22 cellular contexts compared by ENCODE assay signal in genomic region chr16:4401094-4401501, GRCh38. TPM values are rescaled to one million over a fixed set of nuclear protein-coding genes. Genes with fewer than 3 reads are reported as not detected.
A peak's percentile ranks its signal among the peaks of the same experiment; 100 is the strongest.
DNase-seq lines count a peak whose midpoint lies in the region; ATAC-seq and TF ChIP-seq lines count a peak whose summit lies in the region.
"Had no signal": no experiment of that assay in that cellular context is flagged by ENCODE, and none has a peak within 500 bp of the region (broad histone marks: within the 10 kb centered on the region; RNA-seq: fewer than 3 reads in every experiment).

No MANE protein-coding gene starts in this region.

- no peaks in the 10 kb centered on the region for H3K9me3 ChIP-seq in T-helper 17 cell (ENCODE audit: control insufficient read depth, low read length, poor library complexity, severe bottlenecking)

- H3K27ac Mint-ChIP-seq in T-helper 17 cell, result peak overlapping the region; percentile 91
- H3K27ac Mint-ChIP-seq in endothelial cell (ENCODE audit: unreplicated experiment), result no peak overlapping the region
- H3K27ac Mint-ChIP-seq in stimulated activated effector memory CD8-positive, alpha-beta T cell treated with anti-CD3 and anti-CD28 coated beads, Interleukin-12 subunit alpha, Interleukin-12 subunit beta, amount 100 ng/mL, for 72 hours, result peak overlapping the region; percentile 37
- H3K27ac Mint-ChIP-seq: activated CD8-positive, alpha-beta T cell treated with anti-CD3 and anti-CD28 coated beads, Interleukin-2, amount 10 ng/mL, durations not matched to agents 7 days and 5 days had no signal

- H3K9me3 Mint-ChIP-seq in endothelial cell (ENCODE audit: unreplicated experiment), result no peaks in the 10 kb centered on the region
- H3K9me3 Mint-ChIP-seq in stimulated activated effector memory CD8-positive, alpha-beta T cell treated with anti-CD3 and anti-CD28 coated beads, Interleukin-12 subunit alpha, Interleukin-12 subunit beta, amount 100 ng/mL, for 72 hours, result no peaks in the 10 kb centered on the region

- peaks cover 28% of the 10 kb centered on the region for H3K4me1 Mint-ChIP-seq in T-helper 17 cell
- H3K4me1 Mint-ChIP-seq in endothelial cell (ENCODE audit: unreplicated experiment), result no peaks in the 10 kb centered on the region
- H3K4me1 Mint-ChIP-seq in stimulated activated effector memory CD8-positive, alpha-beta T cell treated with anti-CD3 and anti-CD28 coated beads, Interleukin-12 subunit alpha, Interleukin-12 subunit beta, amount 100 ng/mL, for 72 hours, result peaks cover 30% of the 10 kb centered on the region

- peak; percentile 21 for DNase-seq in Right ventricle myocardium superior
- no peak for DNase-seq in cardiac septum (ENCODE audit: low spot score)
- no peak for DNase-seq in T-helper 17 cell
- DNase-seq in endothelial cell (ENCODE audit: low spot score), result no peak
- no peak for DNase-seq in stimulated activated effector memory CD8-positive, alpha-beta T cell treated with anti-CD3 and anti-CD28 coated beads, Interleukin-12 subunit alpha, Interleukin-12 subunit beta, amount 100 ng/mL, for 72 hours (ENCODE audit: low spot score in 2 of 2)
- DNase-seq in NOMO-1 treated with dmso at 0.1 percent for 144 hours (lab: John Stamatoyannopoulos, UW; ENCODE audit: unreplicated experiment), result no peak
- no peak for DNase-seq in SKM-1 (lab: John Stamatoyannopoulos, UW; ENCODE audit: unreplicated experiment)
- DNase-seq: activated CD4-positive, alpha-beta T cell treated with anti-CD3 and anti-CD28 coated beads for 1 hour; activated CD8-positive, alpha-beta T cell treated with anti-CD3 and anti-CD28 coated beads, Interleukin-2, amount 10 ng/mL, durations not matched to agents 7 days and 5 days; activated naive CD4-positive, alpha-beta T cell; amniotic stem cell; KG1; mammary epithelial cell; MM.1S; NCI-H1436; NCI-H524; nucleus accumbens; PC-9; SIG-M5; small intestine; stimulated activated CD4-positive, alpha-beta T cell treated with anti-CD3 and anti-CD28 coated beads, Interleukin-2, amount 100 ng/mL, for 24 hours had no signal

- H3K36me3 Mint-ChIP-seq in T-helper 17 cell (ENCODE audit: low read depth) (peaks cover 18% of the 10 kb centered on the region), endothelial cell (ENCODE audit: low read depth, unreplicated experiment) (peaks cover 25% of the 10 kb centered on the region)
- H3K36me3 Mint-ChIP-seq in stimulated activated effector memory CD8-positive, alpha-beta T cell treated with anti-CD3 and anti-CD28 coated beads, Interleukin-12 subunit alpha, Interleukin-12 subunit beta, amount 100 ng/mL, for 72 hours, result peaks cover 100% of the 10 kb centered on the region

- intact Hi-C loops in Right ventricle myocardium superior (cut with DNase I) (loop anchor here (5.0 to 10.0 kb wide), 2 partner anchors 114 to 196 kb away; no protein-coding TSS in a partner anchor), cardiac septum (cut with DNase I) (loop anchor here (1.0 to 5.0 kb wide), 2 partner anchors 42 to 199 kb away; no protein-coding TSS in a partner anchor)

- H3K4me3 Mint-ChIP-seq in T-helper 17 cell (peak overlapping the region; percentile 87), endothelial cell (ENCODE audit: unreplicated experiment) (peak overlapping the region; percentile 62)
- H3K4me3 Mint-ChIP-seq in stimulated activated effector memory CD8-positive, alpha-beta T cell treated with anti-CD3 and anti-CD28 coated beads, Interleukin-12 subunit alpha, Interleukin-12 subunit beta, amount 100 ng/mL, for 72 hours, result no peak overlapping the region
- H3K4me3 Mint-ChIP-seq: activated CD8-positive, alpha-beta T cell treated with anti-CD3 and anti-CD28 coated beads, Interleukin-2, amount 10 ng/mL, durations not matched to agents 7 days and 5 days had no signal

- ATAC-seq in Right ventricle myocardium superior (ENCODE audit: poor library complexity), result no peak
- no peak for ATAC-seq in T-helper 17 cell
- no peak for ATAC-seq in stimulated activated effector memory CD8-positive, alpha-beta T cell treated with anti-CD3 and anti-CD28 coated beads, Interleukin-12 subunit alpha, Interleukin-12 subunit beta, amount 100 ng/mL, for 72 hours
- no peak for ATAC-seq in GM18909 (IDR thresholded peaks at IDR 0.05; ENCODE audit: poor library complexity, unreplicated experiment)
- ATAC-seq: activated CD8-positive, alpha-beta T cell treated with anti-CD3 and anti-CD28 coated beads, Interleukin-2, amount 10 ng/mL, durations not matched to agents 7 days and 5 days had no signal

- no peaks in the 10 kb centered on the region for H3K27me3 Mint-ChIP-seq in T-helper 17 cell
- peaks cover 9% of the 10 kb centered on the region for H3K27me3 Mint-ChIP-seq in endothelial cell (ENCODE audit: unreplicated experiment)

- TF ChIP-seq CTCF in endothelial cell (IDR thresholded peaks at IDR 0.05; ENCODE audit: unreplicated experiment), result no peak

RNA-seq across cellular contexts. Expression of gene CORO7, which starts 15.3 kb away (rescaled TPM):
- total RNA-seq in Right ventricle myocardium superior (11.6 TPM), cardiac septum (11.9 TPM), T-helper 17 cell (100 to 1,000 TPM; 733 to 757 TPM), endothelial cell (ENCODE audit: unreplicated experiment) (103 TPM)

RNA-seq across cellular contexts. Expression of gene DNAJA3, which starts 24.6 kb away (rescaled TPM):
- 76.8 TPM for total RNA-seq in Right ventricle myocardium superior
- 50.7 TPM for total RNA-seq in cardiac septum
- total RNA-seq in T-helper 17 cell, result 10 to 100 TPM; 27.9 to 29.7 TPM
- total RNA-seq in endothelial cell (ENCODE audit: unreplicated experiment), result 32.0 TPM

RNA-seq across cellular contexts. Expression of gene VASN, which starts 29.4 kb away (rescaled TPM):
- 5.7 TPM for total RNA-seq in Right ventricle myocardium superior
- 6.3 TPM for total RNA-seq in cardiac septum
- total RNA-seq in T-helper 17 cell, result under 1 TPM; 0.55 to 0.57 TPM
- 0.67 TPM for total RNA-seq in endothelial cell (ENCODE audit: unreplicated experiment)
- total RNA-seq: activated CD8-positive, alpha-beta T cell treated with anti-CD3 and anti-CD28 coated beads, Interleukin-2, amount 10 ng/mL, durations not matched to agents 7 days and 5 days had no signal

RNA-seq across cellular contexts. Expression of gene PAM16, which starts 50.0 kb away (rescaled TPM):
- 74.0 TPM for total RNA-seq in Right ventricle myocardium superior
- total RNA-seq in cardiac septum, result 43.3 TPM
- 10 to 100 TPM; 32.3 to 41.4 TPM for total RNA-seq in T-helper 17 cell
- total RNA-seq in endothelial cell (ENCODE audit: unreplicated experiment), result 29.5 TPM
